Comparison of ENCODE assay signal across 13 cellular contexts in the genomic region with DNA sequence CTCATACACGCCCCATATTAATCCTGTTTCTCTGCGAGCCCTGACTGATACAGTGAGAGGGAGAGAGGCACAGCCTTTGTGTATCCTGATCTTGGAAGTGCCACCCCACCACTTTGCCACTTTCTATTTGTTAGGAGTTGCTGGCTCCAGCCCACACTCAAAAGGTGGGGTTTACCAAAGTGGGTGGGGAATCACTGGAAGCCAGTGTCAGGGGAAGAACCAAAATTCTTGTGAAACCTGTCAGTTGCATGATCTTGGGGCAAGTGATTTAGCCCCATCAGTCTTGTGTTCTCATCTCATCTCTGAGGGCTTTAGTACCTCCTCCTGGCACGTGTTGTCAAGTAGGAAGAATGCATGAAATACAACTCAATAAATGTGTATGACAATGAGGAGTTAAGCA.
"Had no signal": no experiment of that assay in that cellular context is flagged by ENCODE, and none has a peak within 500 bp of the region (broad histone marks: within the 10 kb centered on the region; RNA-seq: fewer than 3 reads in every experiment).

No MANE protein-coding gene starts in this region.

- FAIRE-seq: colon, TTC549, urothelium cell line had no signal

- ATAC-seq: left ventricle myocardium superior had no signal

- DNase-seq: activated CD4-positive, alpha-beta T cell treated with anti-CD3 and anti-CD28 coated beads, Interleukin-2, amount 50 U/mL, for 48 hours; activated T-cell treated with anti-CD3 and anti-CD28 coated beads for 4 hours; central memory CD4-positive, alpha-beta T cell; dorsolateral prefrontal cortex; immature natural killer cell; left ventricle myocardium superior; stimulated activated CD4-positive, alpha-beta T cell treated with anti-CD3 and anti-CD28 coated beads, Interleukin-1b, Interleukin-23, amount 100 ng/mL, for 48 hours; stimulated activated CD8-positive, alpha-beta memory T cell treated with anti-CD3 and anti-CD28 coated beads, Interleukin-4, amount 100 ng/mL, for 48 hours; stimulated activated naive CD4-positive, alpha-beta T cell treated with Interleukin-2 at 50 U/mL for 16 hours; substantia nigra had no signal
